29 cellular contexts compared by ENCODE assay signal in genomic region chr4:158965208-158965607, GRCh38.
A peak's percentile ranks its signal among the peaks of the same experiment; 100 is the strongest.
DNase-seq lines count a peak whose midpoint lies in the region; ATAC-seq, FAIRE-seq and TF ChIP-seq lines count a peak whose summit lies in the region.
"Had no signal": no experiment of that assay in that cellular context is flagged by ENCODE, and none has a peak within 500 bp of the region (broad histone marks: within the 10 kb centered on the region; RNA-seq: fewer than 3 reads in every experiment).

No MANE protein-coding gene starts in this region.

- no peak overlapping the region for H3K9ac ChIP-seq in astrocyte (ENCODE audit: low read length)
- H3K9ac ChIP-seq: KMS-11 had no signal

- in situ Hi-C loops in Caki2 (cut with HindIII; ENCODE audit: low pct_unique_long_range_greater_than_20kb, low sequenced_read_pairs): no loop called here

- intact Hi-C loops in A673 (cut with micrococcal nuclease; ENCODE audit: unreplicated experiment) (no loop called here), left lung (cut with DNase I) (no loop called here)

- peaks cover 15% of the 10 kb centered on the region for H3K4me1 Mint-ChIP-seq in astrocyte (ENCODE audit: low read depth, unreplicated experiment)
- peaks cover 1% of the 10 kb centered on the region for H3K4me1 Mint-ChIP-seq in activated T-cell treated with anti-CD3 and anti-CD28 coated beads, Interleukin-2, amount 50 U/mL, for 24 hours (ENCODE audit: low read depth)
- H3K4me1 Mint-ChIP-seq: CD8-positive, alpha-beta memory T cell; IgD-negative memory B cell had no signal

- no peak overlapping the region for H2AFZ ChIP-seq in astrocyte (ENCODE audit: low read depth, low read length)
- H2AFZ ChIP-seq: PC-9 had no signal

- H3K36me3 Mint-ChIP-seq in astrocyte (ENCODE audit: low read depth, unreplicated experiment): no peaks in the 10 kb centered on the region
- no peaks in the 10 kb centered on the region for H3K36me3 Mint-ChIP-seq in activated T-cell treated with anti-CD3 and anti-CD28 coated beads, Interleukin-2, amount 50 U/mL, for 24 hours (ENCODE audit: low read depth)
- H3K36me3 Mint-ChIP-seq: CD14-positive monocyte; CD8-positive, alpha-beta memory T cell had no signal

- FAIRE-seq in astrocyte (lab: Jason Lieb, UNC): no peak

- H3K4me3 Mint-ChIP-seq in astrocyte (ENCODE audit: unreplicated experiment): no peak overlapping the region
- no peak overlapping the region for H3K4me3 Mint-ChIP-seq in activated T-cell treated with anti-CD3 and anti-CD28 coated beads, Interleukin-2, amount 50 U/mL, for 24 hours
- H3K4me3 Mint-ChIP-seq: CD14-positive monocyte; CD8-positive, alpha-beta memory T cell; HFFc6; IgD-negative memory B cell had no signal

- CTCF ChIA-PET in A673 (lab: Charles Lee): interaction anchor here (0.6 kb wide), 1 partner anchor 113 kb away, joined by 6 read pairs; no protein-coding TSS in a partner anchor

- H3K9me3 Mint-ChIP-seq in astrocyte (ENCODE audit: unreplicated experiment): peaks cover 4% of the 10 kb centered on the region
- H3K9me3 Mint-ChIP-seq in activated T-cell treated with anti-CD3 and anti-CD28 coated beads, Interleukin-2, amount 50 U/mL, for 24 hours: no peaks in the 10 kb centered on the region
- H3K9me3 Mint-ChIP-seq: HFFc6 had no signal

- POLR2A ChIA-PET in A673 (lab: Charles Lee; ENCODE audit: low non-redundant PET): no interaction called here

- H3K4me1 ChIP-seq in A673 (ENCODE audit: insufficient read depth, low read length, poor library complexity, severe bottlenecking): peaks cover 42% of the 10 kb centered on the region
- H3K4me1 ChIP-seq in astrocyte (ENCODE audit: insufficient read depth, low read length): no peaks in the 10 kb centered on the region
- no peaks in the 10 kb centered on the region for H3K4me1 ChIP-seq in left lung
- H3K4me1 ChIP-seq: BE2C, SJSA1 had no signal

- no peaks in the 10 kb centered on the region for H4K20me1 ChIP-seq in astrocyte (ENCODE audit: insufficient read depth, low read length)

- peak overlapping the region; percentile 58 for H3K27ac Mint-ChIP-seq in astrocyte (ENCODE audit: unreplicated experiment)
- no peak overlapping the region for H3K27ac Mint-ChIP-seq in activated T-cell treated with anti-CD3 and anti-CD28 coated beads, Interleukin-2, amount 50 U/mL, for 24 hours
- H3K27ac Mint-ChIP-seq: CD14-positive monocyte; CD8-positive, alpha-beta memory T cell; HFFc6; IgD-negative memory B cell had no signal

- ATAC-seq in left lung (peak; percentile 65), HG03108 (IDR thresholded peaks at IDR 0.05; ENCODE audit: unreplicated experiment) (no peak), GM19351 (IDR thresholded peaks at IDR 0.05; ENCODE audit: unreplicated experiment) (no peak)
- ATAC-seq: Right ventricle myocardium inferior had no signal

- no peaks in the 10 kb centered on the region for H3K27me3 Mint-ChIP-seq in astrocyte (ENCODE audit: low read depth, unreplicated experiment)
- H3K27me3 Mint-ChIP-seq in activated T-cell treated with anti-CD3 and anti-CD28 coated beads, Interleukin-2, amount 50 U/mL, for 24 hours: peaks cover 8% of the 10 kb centered on the region

- no peak overlapping the region for H3K4me2 ChIP-seq in astrocyte (ENCODE audit: low read length)
- H3K4me2 ChIP-seq: KMS-11, PC-9 had no signal

- TF ChIP-seq CTCF in A673 (conservative IDR thresholded peaks at IDR 0.05; ENCODE audit: low read depth, low read length) (no peak), astrocyte (IDR thresholded peaks at IDR 0.05; ENCODE audit: insufficient read depth, low read depth, low read length) (no peak), left lung (IDR thresholded peaks at IDR 0.05) (no peak)

- no peaks in the 10 kb centered on the region for H3K79me2 ChIP-seq in astrocyte (ENCODE audit: insufficient read depth, low read length)

- DNase-seq in A673 (ENCODE audit: low spot score) (peak; percentile 48), Caki2 (ENCODE audit: low read depth) (peak; percentile 10), astrocyte (ENCODE audit: low read depth) (no peak), left lung (no peak), NCI-H526 (lab: John Stamatoyannopoulos, UW) (no peak)
- no peak for DNase-seq in activated T-cell treated with anti-CD3 and anti-CD28 coated beads, Interleukin-2, amount 50 U/mL, for 24 hours
- DNase-seq: BE2C; CD8-positive, alpha-beta memory T cell; DMS53; GOT3; HFFc6; MM.1S; NCI-H1048; NCI-H187 treated with DMSO at 0.1 percent for 48 hours; NCI-H2171; NCI-H226; NCI-H510A; NCI-H748 treated with DMSO at 0.1 percent for 48 hours; NK-92 treated with Interleukin-12 subunit alpha and Interleukin-12 subunit beta, amount 100 ng/mL, for 24 hours; PC-9 had no signal

- H3K9me3 ChIP-seq in A673 (ENCODE audit: low read depth, low read length, poor library complexity, severe bottlenecking) (no peaks in the 10 kb centered on the region), astrocyte (ENCODE audit: insufficient read depth, low read depth, low read length) (no peaks in the 10 kb centered on the region), left lung (no peaks in the 10 kb centered on the region)
- H3K9me3 ChIP-seq: BE2C, HAP-1, SJSA1 had no signal

- H3K36me3 ChIP-seq in A673 (ENCODE audit: insufficient read depth, low read length, poor library complexity, severe bottlenecking) (no peaks in the 10 kb centered on the region), astrocyte (ENCODE audit: insufficient read depth, low read length) (no peaks in the 10 kb centered on the region), left lung (no peaks in the 10 kb centered on the region)
- H3K36me3 ChIP-seq: BE2C, HAP-1, SJSA1 had no signal

- H3K27ac ChIP-seq in A673 (ENCODE audit: low read depth, low read length, poor library complexity, severe bottlenecking) (no peak overlapping the region), astrocyte (ENCODE audit: low read depth, low read length) (no peak overlapping the region), left lung (no peak overlapping the region)
- H3K27ac ChIP-seq: HL-60, KMS-11, PC-9, SJSA1 had no signal

- no peaks in the 10 kb centered on the region for H3K27me3 ChIP-seq in A673 (replicated peaks; ENCODE audit: insufficient read depth, low read depth, low read length, poor library complexity)
- no peaks in the 10 kb centered on the region for H3K27me3 ChIP-seq in astrocyte (ENCODE audit: insufficient read depth, low read length)
- H3K27me3 ChIP-seq in left lung: no peaks in the 10 kb centered on the region
- H3K27me3 ChIP-seq: BE2C, SJSA1 had no signal

- H3K4me3 ChIP-seq in A673 (ENCODE audit: low read depth, low read length, poor library complexity, severe bottlenecking) (no peak overlapping the region), astrocyte (ENCODE audit: insufficient read depth, low read depth, low read length) (no peak overlapping the region), left lung (no peak overlapping the region)
- H3K4me3 ChIP-seq: HAP-1, PC-9, SJSA1 had no signal

- BruUV-seq in A673 (replicated peaks; lab: Mats Ljungman, UMichigan): no TSS peak

Comparison
In these comparisons a context has a peak if more than half of its experiments do, and no peak if none do; other contexts are left out.
1. DNase-seq: peak in A673 (single experiment) and Caki2 (single experiment); none in astrocyte (single experiment), left lung (0 of 2), activated T-cell treated with anti-CD3 and anti-CD28 coated beads, Interleukin-2, amount 50 U/mL, for 24 hours (single experiment) and NCI-H526 (0 of 2).